Comparison of ENCODE assay signal across 8 cellular contexts in the genomic region with DNA sequence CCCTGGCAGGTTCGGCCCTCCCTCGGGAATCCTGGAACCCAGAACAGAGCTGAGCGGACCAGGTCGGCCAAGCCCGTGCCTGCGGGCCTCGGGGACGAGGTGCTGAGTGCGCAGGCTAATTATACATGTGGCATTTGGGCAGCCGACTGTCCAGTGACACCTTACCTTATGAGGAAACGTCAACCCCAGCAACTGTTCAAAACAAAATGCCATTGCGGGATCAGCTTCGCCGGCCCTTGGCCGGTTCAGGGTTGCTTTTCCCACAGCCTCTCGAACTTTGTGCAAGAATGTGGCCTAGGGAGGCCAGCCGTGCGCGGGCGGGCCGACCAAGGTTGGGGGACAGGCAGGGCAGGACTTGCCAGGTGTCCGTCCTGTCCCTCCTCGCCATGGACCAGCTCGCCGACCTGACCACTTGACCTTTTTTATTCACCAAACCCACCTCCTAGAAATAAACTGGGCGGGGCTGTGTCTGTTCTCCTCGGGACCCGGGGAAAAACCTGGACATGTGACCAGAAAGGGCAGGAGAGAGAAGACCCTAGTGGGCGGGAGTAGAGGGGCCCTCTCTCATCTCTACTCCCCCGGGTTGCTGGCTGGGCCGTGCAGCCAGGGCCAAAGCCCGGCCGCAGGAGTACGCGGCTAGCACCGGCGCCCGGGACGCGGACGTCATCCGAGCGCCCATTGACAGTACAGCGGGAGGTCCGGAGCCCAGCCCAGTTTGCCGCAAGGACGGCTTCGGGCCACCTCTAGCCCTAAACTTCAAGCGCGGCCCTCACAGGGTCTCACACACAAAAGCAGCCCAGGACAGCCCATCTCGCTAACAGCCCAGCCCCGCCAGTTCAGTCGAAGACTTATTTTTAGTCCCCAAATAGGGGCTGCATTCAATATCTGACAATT.
DNase-seq lines count a peak whose midpoint lies in the region; ATAC-seq and TF ChIP-seq lines count a peak whose summit lies in the region.

No MANE protein-coding gene starts in this region.

- H3K36me3 ChIP-seq in osteoblast (ENCODE audit: insufficient read depth, low read length), result no peaks in the 10 kb centered on the region

- no peak overlapping the region for H3K27ac Mint-ChIP-seq in H9
- H3K27ac Mint-ChIP-seq in activated CD4-positive, alpha-beta memory T cell treated with anti-CD3 and anti-CD28 coated beads for 36 hours, result no peak overlapping the region
- no peak overlapping the region for H3K27ac Mint-ChIP-seq in activated CD4-positive, alpha-beta T cell treated with anti-CD3 and anti-CD28 coated beads, Interleukin-2, amount 10 ng/mL, durations not matched to agents 7 days and 5 days

- H2AFZ ChIP-seq in H9 (ENCODE audit: low read length) (no peak overlapping the region), osteoblast (ENCODE audit: low read length) (peak overlapping the region; percentile 91)

- H2AK5ac ChIP-seq in H9 (ENCODE audit: insufficient read length, low read length), result no peak overlapping the region

- peak overlapping the region; percentile 92 for H3K4me2 ChIP-seq in H9 (ENCODE audit: insufficient read depth, insufficient read length, low read length)
- H3K4me2 ChIP-seq in osteoblast (ENCODE audit: insufficient read depth, low read length), result peak overlapping the region; percentile 95

- peak overlapping the region; percentile 79 for H3K4me3 ChIP-seq in osteoblast (ENCODE audit: insufficient read depth, low read length)

- H3K36me3 Mint-ChIP-seq in H9 (ENCODE audit: insufficient read depth in 1 of 3, low read depth in 3 of 3), result no peaks in the 10 kb centered on the region
- peaks cover 3% of the 10 kb centered on the region for H3K36me3 Mint-ChIP-seq in activated CD4-positive, alpha-beta memory T cell treated with anti-CD3 and anti-CD28 coated beads for 36 hours
- peaks cover 8% of the 10 kb centered on the region for H3K36me3 Mint-ChIP-seq in activated CD4-positive, alpha-beta T cell treated with anti-CD3 and anti-CD28 coated beads, Interleukin-2, amount 10 ng/mL, durations not matched to agents 7 days and 5 days (ENCODE audit: low read depth)

- H3K14ac ChIP-seq in H9 (ENCODE audit: insufficient read depth, low read length), result no peak overlapping the region

- ATAC-seq in HG02642 (IDR thresholded peaks at IDR 0.05; ENCODE audit: poor library complexity, unreplicated experiment), result no peak

- no peak overlapping the region for H4K5ac ChIP-seq in H9 (ENCODE audit: insufficient read length, low read depth, low read length)

- H3K79me1 ChIP-seq in H9 (ENCODE audit: insufficient read depth, low read depth, low read length, poor library complexity, severe bottlenecking), result no peaks in the 10 kb centered on the region

- no peak overlapping the region for H4K8ac ChIP-seq in H9 (replicated peaks; ENCODE audit: insufficient read length, low read depth, low read length)

- peaks cover 22 to 28% of the 10 kb centered on the region in 2 experiments for H3K4me1 Mint-ChIP-seq in H9
- H3K4me1 Mint-ChIP-seq in activated CD4-positive, alpha-beta memory T cell treated with anti-CD3 and anti-CD28 coated beads for 36 hours (ENCODE audit: low read depth), result peaks cover 23% of the 10 kb centered on the region
- H3K4me1 Mint-ChIP-seq in activated CD4-positive, alpha-beta T cell treated with anti-CD3 and anti-CD28 coated beads, Interleukin-2, amount 10 ng/mL, durations not matched to agents 7 days and 5 days, result peaks cover 20% of the 10 kb centered on the region

- no peak overlapping the region for H3K56ac ChIP-seq in H9 (ENCODE audit: insufficient read length, low read depth, low read length)

- no peak overlapping the region for H2BK120ac ChIP-seq in H9 (ENCODE audit: low read depth, low read length, poor library complexity, severe bottlenecking)

- no peak overlapping the region for H3K9ac ChIP-seq in H9 (ENCODE audit: extremely low read depth, insufficient read length, low read length)

- peaks cover 0 to 4% of the 10 kb centered on the region in 2 experiments; a peak in 2 of 5 replicates for H3K9me3 Mint-ChIP-seq in H9
- no peaks in the 10 kb centered on the region for H3K9me3 Mint-ChIP-seq in activated CD4-positive, alpha-beta memory T cell treated with anti-CD3 and anti-CD28 coated beads for 36 hours
- no peaks in the 10 kb centered on the region for H3K9me3 Mint-ChIP-seq in activated CD4-positive, alpha-beta T cell treated with anti-CD3 and anti-CD28 coated beads, Interleukin-2, amount 10 ng/mL, durations not matched to agents 7 days and 5 days

- H3K27me3 ChIP-seq in H9 (ENCODE audit: insufficient read depth, low read length), result peaks cover 65% of the 10 kb centered on the region
- peaks cover 40% of the 10 kb centered on the region for H3K27me3 ChIP-seq in osteoblast (ENCODE audit: insufficient read depth, low read length)

- peaks cover 38% of the 10 kb centered on the region for H3K23me2 ChIP-seq in H9 (ENCODE audit: insufficient read length, low read depth, low read length, poor library complexity, severe bottlenecking)

- CTCF ChIA-PET in activated CD4-positive, alpha-beta memory T cell treated with anti-CD3 and anti-CD28 coated beads for 36 hours (lab: Charles Lee), result interaction anchor here (1.0 to 4.2 kb wide), 2 partner anchors 8 to 10 kb away, joined by 3 to 25 read pairs; no protein-coding TSS in a partner anchor
- CTCF ChIA-PET in activated CD4-positive, alpha-beta T cell treated with anti-CD3 and anti-CD28 coated beads, Interleukin-2, amount 10 ng/mL, durations not matched to agents 7 days and 5 days (lab: Charles Lee), result interaction anchor here (0.8 to 3.1 kb wide), 3 partner anchors 9 to 26 kb away, joined by 3 to 19 read pairs (median 4); no protein-coding TSS in a partner anchor

- no peak overlapping the region for H2BK20ac ChIP-seq in H9 (ENCODE audit: low read depth, low read length, poor library complexity, severe bottlenecking)

- H2BK5ac ChIP-seq in H9 (ENCODE audit: insufficient read length, low read length), result no peak overlapping the region

- 0 out of 2 replicates have a peak, but pooled peaks cover 2% of the 10 kb centered on the region for H3K4me1 ChIP-seq in H9 (ENCODE audit: insufficient read depth, low read length)
- peaks cover 10% of the 10 kb centered on the region for H3K4me1 ChIP-seq in osteoblast (ENCODE audit: insufficient read depth, low read length)

- H4K91ac ChIP-seq in H9 (ENCODE audit: insufficient read length, low read depth, low read length), result no peak overlapping the region

- H3K4ac ChIP-seq in H9 (ENCODE audit: low read depth, low read length), result no peak overlapping the region

- WGBS in H9 (ENCODE audit: extremely low coverage, insufficient read length, low lambda C conversion rate), result no CpG with 5 or more reads among the region's 53 CpGs

- POLR2A ChIA-PET in activated CD4-positive, alpha-beta memory T cell treated with anti-CD3 and anti-CD28 coated beads for 36 hours (lab: Charles Lee), result interaction anchor here (1.0 kb wide), 1 partner anchor 134 kb away, joined by 3 read pairs; a partner anchor contains a TSS
- POLR2A ChIA-PET in activated CD4-positive, alpha-beta T cell treated with anti-CD3 and anti-CD28 coated beads, Interleukin-2, amount 10 ng/mL, durations not matched to agents 7 days and 5 days (lab: Charles Lee), result no interaction called here

- H3T11ph ChIP-seq in H9 (ENCODE audit: low read length), result no peak overlapping the region

- intact Hi-C loops in activated CD4-positive, alpha-beta memory T cell treated with anti-CD3 and anti-CD28 coated beads for 36 hours (cut with micrococcal nuclease), result no loop called here
- intact Hi-C loops in head of caudate nucleus (cut with DNase I), result loop anchor here (10.0 kb wide), 1 partner anchor 409 kb away; no protein-coding TSS in a partner anchor

- no peak overlapping the region for H2BK12ac ChIP-seq in H9 (ENCODE audit: insufficient read length, low read depth, low read length)

- peak overlapping the region; percentile 58 to 88 for H3K4me3 Mint-ChIP-seq in H9
- H3K4me3 Mint-ChIP-seq in activated CD4-positive, alpha-beta memory T cell treated with anti-CD3 and anti-CD28 coated beads for 36 hours, result peak overlapping the region; percentile 45
- no peak overlapping the region for H3K4me3 Mint-ChIP-seq in activated CD4-positive, alpha-beta T cell treated with anti-CD3 and anti-CD28 coated beads, Interleukin-2, amount 10 ng/mL, durations not matched to agents 7 days and 5 days

- no peak overlapping the region for H3K23ac ChIP-seq in H9 (ENCODE audit: insufficient read length, low read depth, low read length)

- H2BK15ac ChIP-seq in H9 (ENCODE audit: low read depth, low read length), result no peak overlapping the region

- DNase-seq in H9 (peak; percentile 45), head of caudate nucleus (peak in 29 of 42 donors; percentile 10 to 71 (median 30)), osteoblast (ENCODE audit: insufficient read length, low spot score, missing footprints) (peak; percentile 91), NAMALWA (ENCODE audit: low spot score) (no peak)
- DNase-seq in activated CD4-positive, alpha-beta memory T cell treated with anti-CD3 and anti-CD28 coated beads for 36 hours, result no peak
- no peak for DNase-seq in activated CD4-positive, alpha-beta T cell treated with anti-CD3 and anti-CD28 coated beads, Interleukin-2, amount 10 ng/mL, durations not matched to agents 7 days and 5 days
- DNase-seq in stimulated activated naive CD4-positive, alpha-beta T cell (lab: John Stamatoyannopoulos, UW), result no peak

- no peaks in the 10 kb centered on the region for H3K79me2 ChIP-seq in H9 (ENCODE audit: insufficient read depth, low read length)
- H3K79me2 ChIP-seq in osteoblast (ENCODE audit: insufficient read depth, low read length), result no peaks in the 10 kb centered on the region

- H3K9me3 ChIP-seq in H9 (ENCODE audit: control insufficient read depth, low read depth, low read length) (no peaks in the 10 kb centered on the region), osteoblast (ENCODE audit: low read depth, low read length) (no peaks in the 10 kb centered on the region)

- TF ChIP-seq CTCF in H9 (conservative IDR thresholded peaks at IDR 0.05) (no peak), osteoblast (IDR thresholded peaks at IDR 0.05; ENCODE audit: extremely low read depth, low read depth, low read length) (no peak)

- H4K20me1 ChIP-seq in H9 (ENCODE audit: control insufficient read depth, insufficient read depth, insufficient read length), result no peaks in the 10 kb centered on the region
- no peaks in the 10 kb centered on the region for H4K20me1 ChIP-seq in osteoblast (ENCODE audit: insufficient read depth, low read length)

- H3K27ac ChIP-seq in H9 (ENCODE audit: insufficient read length, low read depth, low read length) (no peak overlapping the region), osteoblast (ENCODE audit: low read depth, low read length) (peak overlapping the region; percentile 12)

- no peak overlapping the region for H3K18ac ChIP-seq in H9 (ENCODE audit: insufficient read length, low read depth, low read length)

- H3K27me3 Mint-ChIP-seq in H9 (ENCODE audit: low read depth), result peaks cover 57% of the 10 kb centered on the region
- H3K27me3 Mint-ChIP-seq in activated CD4-positive, alpha-beta memory T cell treated with anti-CD3 and anti-CD28 coated beads for 36 hours, result peaks cover 48% of the 10 kb centered on the region
- peaks cover 59% of the 10 kb centered on the region for H3K27me3 Mint-ChIP-seq in activated CD4-positive, alpha-beta T cell treated with anti-CD3 and anti-CD28 coated beads, Interleukin-2, amount 10 ng/mL, durations not matched to agents 7 days and 5 days

Comparison
In these comparisons a context has a peak if more than half of its experiments do, and no peak if none do; other contexts are left out.
1. DNase-seq: peak in H9 (single experiment), head of caudate nucleus (29 of 42) and osteoblast (single experiment); none in activated CD4-positive, alpha-beta memory T cell treated with anti-CD3 and anti-CD28 coated beads for 36 hours (single experiment), activated CD4-positive, alpha-beta T cell treated with anti-CD3 and anti-CD28 coated beads, Interleukin-2, amount 10 ng/mL, durations not matched to agents 7 days and 5 days (single experiment), stimulated activated naive CD4-positive, alpha-beta T cell (0 of 6) and NAMALWA (single experiment).